In genomic region chr19:35545855-35546381, GRCh38 we compare ENCODE assay signal across 9 cellular contexts. TPM values are rescaled to one million over a fixed set of nuclear protein-coding genes. Genes with fewer than 3 reads are reported as not detected.
DNase-seq lines count a peak whose midpoint lies in the region; ATAC-seq and TF ChIP-seq lines count a peak whose summit lies in the region.
"Had no signal": no experiment of that assay in that cellular context is flagged by ENCODE, and none has a peak within 500 bp of the region (broad histone marks: within the 10 kb centered on the region; RNA-seq: fewer than 3 reads in every experiment).

No MANE protein-coding gene starts in this region.

- H3K27me3 ChIP-seq in PC-9 (ENCODE audit: insufficient read depth, low read depth): no peaks in the 10 kb centered on the region
- no peaks in the 10 kb centered on the region for H3K27me3 ChIP-seq in cardiac muscle cell
- H3K27me3 ChIP-seq in gastrocnemius medialis: no peaks in the 10 kb centered on the region

- no peak for TF ChIP-seq POLR2A in gastrocnemius medialis (IDR thresholded peaks at IDR 0.05)

- BruUV-seq in PC-9 (replicated peaks; lab: Mats Ljungman, UMichigan): no TSS peak

- no peaks in the 10 kb centered on the region for H3F3A ChIP-seq in PC-9 (ENCODE audit: insufficient read depth, low read depth)

- intact Hi-C loops in PC-9 (cut with micrococcal nuclease; ENCODE audit: unreplicated experiment): loop anchor here (1.0 to 5.0 kb wide), 4 partner anchors 36 to 386 kb away; partner anchors contain the start of gene ETV2
- intact Hi-C loops in gastrocnemius medialis (cut with DNase I; ENCODE audit: low total_unique reads): loop anchor here (1.0 to 2.0 kb wide), 6 partner anchors 66 to 385 kb away; partner anchors contain the start of genes HAUS5 and USF2

- H3K36me3 ChIP-seq in PC-9 (ENCODE audit: low read depth): peaks cover 6% of the 10 kb centered on the region; the same call in 1 of the 2 replicates
- H3K36me3 ChIP-seq in cardiac muscle cell: no peaks in the 10 kb centered on the region
- peaks cover 0 to 11% of the 10 kb centered on the region in 2 donors for H3K36me3 ChIP-seq in gastrocnemius medialis

- peak overlapping the region; percentile 99 for H2AFZ ChIP-seq in PC-9

- peak overlapping the region; percentile 100 for H3K4me3 ChIP-seq in PC-9
- peak overlapping the region; percentile 58 for H3K4me3 ChIP-seq in cardiac muscle cell
- peak overlapping the region; percentile 71 to 90 (median 80) for H3K4me3 ChIP-seq in gastrocnemius medialis

- no peaks in the 10 kb centered on the region for H3K9me2 ChIP-seq in PC-9 (ENCODE audit: insufficient read depth)

- DNase-seq in DMS 273 (lab: John Stamatoyannopoulos, UW; ENCODE audit: unreplicated experiment) (peak; percentile 69), DMS 273 treated with DMSO at 0.1 percent for 48 hours (lab: John Stamatoyannopoulos, UW) (no peak), PC-9 (peak; percentile 37 to 70), cardiac muscle cell (ENCODE audit: low read depth in 1 of 2, low spot score in 1 of 2) (peak in 1 of 2 donors; percentile 30), gastrocnemius medialis (no peak), NCI-H2107 (lab: John Stamatoyannopoulos, UW) (no peak)
- peak; percentile 71 for DNase-seq in activated naive CD4-positive, alpha-beta T cell treated with Interleukin-2 at 50 U/mL for 16 hours

- in situ Hi-C loops in gastrocnemius medialis (cut with MboI; ENCODE audit: low sequenced_read_pairs in 4 of 4): loop anchor here in 2 of 4 donors (10.0 to 25.0 kb wide), 2 partner anchors 166 to 169 kb away; partner anchors contain the start of genes KMT2B (in 2 of the 2) and ZBTB32 (in 1 of the 2)

- ATAC-seq in HG03025 (IDR thresholded peaks at IDR 0.05; ENCODE audit: low FRiP score, unreplicated experiment) (peak; percentile 29), gastrocnemius medialis (peak; percentile 15)

- POLR2A ChIA-PET in PC-9 (lab: Charles Lee; ENCODE audit: unreplicated experiment): no interaction called here

- H3K27ac ChIP-seq in PC-9: peak overlapping the region; percentile 59; the same call in 1 of the 2 replicates
- H3K27ac ChIP-seq in cardiac muscle cell: peak overlapping the region; percentile 7
- peak overlapping the region; percentile 80 to 89 (median 87) for H3K27ac ChIP-seq in gastrocnemius medialis

- H3K9me3 ChIP-seq in PC-9 (ENCODE audit: insufficient read depth, low read depth) (no peaks in the 10 kb centered on the region), cardiac muscle cell (ENCODE audit: low read depth) (no peaks in the 10 kb centered on the region), gastrocnemius medialis (no peaks in the 10 kb centered on the region)

- H3K4me1 ChIP-seq in PC-9 (replicated peaks; ENCODE audit: insufficient read depth): peaks cover 14% of the 10 kb centered on the region
- peaks cover 3% of the 10 kb centered on the region for H3K4me1 ChIP-seq in cardiac muscle cell (ENCODE audit: low read depth)
- H3K4me1 ChIP-seq in gastrocnemius medialis: peaks cover 18 to 25% of the 10 kb centered on the region in 2 donors

- CTCF ChIA-PET in PC-9 (lab: Charles Lee): no interaction called here

- TF ChIP-seq CTCF in PC-9 (conservative IDR thresholded peaks at IDR 0.05): no peak
- no peak for TF ChIP-seq CTCF in cardiac muscle cell (IDR thresholded peaks at IDR 0.05; ENCODE audit: low read depth, low read length)
- no peak for TF ChIP-seq CTCF in gastrocnemius medialis (IDR thresholded peaks at IDR 0.05 in 4 of 5, conservative IDR thresholded peaks at IDR 0.05 in 1 of 5)

- H3K4me2 ChIP-seq in PC-9: peak overlapping the region; percentile 98

- no peaks in the 10 kb centered on the region; the same call in 1 of the 2 replicates for H4K20me1 ChIP-seq in PC-9 (ENCODE audit: insufficient read depth)

- H3K79me2 ChIP-seq in PC-9 (ENCODE audit: low read depth): peaks cover 42% of the 10 kb centered on the region

RNA-seq across cellular contexts. Expression of gene TMEM147, which starts 0.5 kb away (rescaled TPM):
- total RNA-seq in PC-9 (2021) (82.6 and 95.9 TPM in 2 replicates), cardiac muscle cell (95.9 and 149 TPM in 2 replicates), gastrocnemius medialis (100 to 1,000 TPM in 3 of 4 donors, 10 to 100 TPM in 1; 86.2 to 145 (median 119) TPM)
- polyA plus RNA-seq in cardiac muscle cell: 186 and 260 TPM in 2 replicates

RNA-seq across cellular contexts. Expression of gene GAPDHS, which starts 12.7 kb away (rescaled TPM):
- total RNA-seq in PC-9 (2021) (not detected in 2 replicates), cardiac muscle cell (0.46 TPM in 1 of 2 replicates, not detected in the other), gastrocnemius medialis (not detected)
- polyA plus RNA-seq in cardiac muscle cell: not detected in 2 replicates
- total RNA-seq: pulmonary artery endothelial cell had no signal

RNA-seq across cellular contexts. Expression of gene ATP4A, which starts 17.5 kb away (rescaled TPM):
- not detected in 2 replicates for total RNA-seq in PC-9 (2021)
- 0.74 TPM in 1 of 2 replicates, not detected in the other for total RNA-seq in cardiac muscle cell
- polyA plus RNA-seq in cardiac muscle cell: 0.10 TPM in 1 of 2 replicates, not detected in the other
- total RNA-seq in gastrocnemius medialis: not detected
- total RNA-seq: pulmonary artery endothelial cell had no signal

RNA-seq across cellular contexts. Expression of gene SBSN, which starts 17.8 kb away (rescaled TPM):
- total RNA-seq in PC-9 (2021) (0.76 and 0.88 TPM in 2 replicates), cardiac muscle cell (0.15 TPM in 1 of 2 replicates, not detected in the other), gastrocnemius medialis (not detected)
- polyA plus RNA-seq in cardiac muscle cell: not detected in 2 replicates
- total RNA-seq: pulmonary artery endothelial cell had no signal

RNA-seq across cellular contexts. Expression of gene DMKN, which starts 32.5 kb away (rescaled TPM):
- total RNA-seq in PC-9 (2021) (135 and 144 TPM in 2 replicates), cardiac muscle cell (232 and 289 TPM in 2 replicates), gastrocnemius medialis (under 1 TPM in 1 of 4 donors, not detected in 3; 0.89 TPM)
- 220 and 329 TPM in 2 replicates for polyA plus RNA-seq in cardiac muscle cell
- total RNA-seq: pulmonary artery endothelial cell had no signal

Comparison
In these comparisons a context has a peak if more than half of its experiments do, and no peak if none do; other contexts are left out.
1. DNase-seq: peak in DMS 273 (single experiment), PC-9 (2 of 2) and activated naive CD4-positive, alpha-beta T cell treated with Interleukin-2 at 50 U/mL for 16 hours (single experiment); none in DMS 273 treated with DMSO at 0.1 percent for 48 hours (single experiment), gastrocnemius medialis (0 of 2) and NCI-H2107 (single experiment).
2. H3K27ac ChIP-seq: peak in every context shown above with its lines; median percentile 87 in gastrocnemius medialis; 59 in PC-9; 7 in cardiac muscle cell.
3. Peak in every context shown above with its lines, with median percentiles within 50 percentile points of each other: H3K4me3 ChIP-seq.